Comparison of ENCODE assay signal across 9 cellular contexts in genomic region chr15:70014860-70015490, GRCh38.
DNase-seq lines count a peak whose midpoint lies in the region; ATAC-seq and TF ChIP-seq lines count a peak whose summit lies in the region.
"Had no signal": no experiment of that assay in that cellular context is flagged by ENCODE, and none has a peak within 500 bp of the region (broad histone marks: within the 10 kb centered on the region; RNA-seq: fewer than 3 reads in every experiment).

No MANE protein-coding gene starts in this region.

- ATAC-seq in GM19035 (IDR thresholded peaks at IDR 0.05; ENCODE audit: unreplicated experiment) (peak; percentile 82), HG02885 (IDR thresholded peaks at IDR 0.05; ENCODE audit: poor library complexity, unreplicated experiment) (peak; percentile 83), SK-N-SH treated with all-trans-retinoic acid at 6 μM for 48 hours (no peak)

- H3K4me1 ChIP-seq in BLaER1 (peaks cover 48% of the 10 kb centered on the region), tibial nerve (peaks cover 0 to 3% (median 0%) of the 10 kb centered on the region in 4 donors)

- peaks cover 6% of the 10 kb centered on the region for H3K27me3 Mint-ChIP-seq in glutamatergic neuron (ENCODE audit: unreplicated experiment)

- DNase-seq in RPMI8226 (peak; percentile 99), glutamatergic neuron (no peak), tibial nerve (ENCODE audit: low spot score in 2 of 2) (no peak), MG63 (no peak)
- DNase-seq: NCI-H187 treated with DMSO at 0.1 percent for 48 hours had no signal

- H3K27me3 ChIP-seq in BLaER1 (no peaks in the 10 kb centered on the region), tibial nerve (no peaks in the 10 kb centered on the region), MG63 (no peaks in the 10 kb centered on the region)

- peak overlapping the region; percentile 61 for H3K4me2 ChIP-seq in BLaER1

- no peak overlapping the region for H3K4me3 ChIP-seq in BLaER1
- no peak overlapping the region for H3K4me3 ChIP-seq in tibial nerve
- H3K4me3 ChIP-seq in MG63 = no peak overlapping the region

- peaks cover 4% of the 10 kb centered on the region for H3K36me3 Mint-ChIP-seq in glutamatergic neuron (ENCODE audit: unreplicated experiment)

- H3K36me3 ChIP-seq in BLaER1 (no peaks in the 10 kb centered on the region), tibial nerve (no peaks in the 10 kb centered on the region), MG63 (no peaks in the 10 kb centered on the region)

- no peak for TF ChIP-seq EP300 in tibial nerve (IDR thresholded peaks at IDR 0.05)

- H3K9me3 ChIP-seq in BLaER1 = peaks cover 9% of the 10 kb centered on the region
- H3K9me3 ChIP-seq in tibial nerve = peaks cover 0 to 9% (median 0%) of the 10 kb centered on the region in 4 donors
- H3K9me3 ChIP-seq in MG63 = no peaks in the 10 kb centered on the region

- TF ChIP-seq POLR2A in tibial nerve (IDR thresholded peaks at IDR 0.05) = no peak

- no peak overlapping the region for H3K27ac Mint-ChIP-seq in glutamatergic neuron (ENCODE audit: unreplicated experiment)

- WGBS in tibial nerve, 2 donors = 45 to 55% methylated on average over 9 of the region's 9 CpGs

- no peak overlapping the region for H3K9ac ChIP-seq in BLaER1

- peaks cover 32% of the 10 kb centered on the region for H3K4me1 Mint-ChIP-seq in glutamatergic neuron (ENCODE audit: low read depth, unreplicated experiment)

- H4K20me1 ChIP-seq in BLaER1 = no peaks in the 10 kb centered on the region

- TF ChIP-seq CTCF in glutamatergic neuron (IDR thresholded peaks at IDR 0.05; ENCODE audit: partially characterized antibody, unreplicated experiment) = no peak
- no peak for TF ChIP-seq CTCF in tibial nerve (IDR thresholded peaks at IDR 0.05)

- H3K4me3 Mint-ChIP-seq in glutamatergic neuron (ENCODE audit: unreplicated experiment) = no peak overlapping the region

- H3K27ac ChIP-seq in BLaER1 (0 out of 2 replicates have a peak overlapping the region, but pooled peaks have one; percentile 8), tibial nerve (peak overlapping the region in 1 of 4 donors; percentile 50)

- H3K9me3 Mint-ChIP-seq in glutamatergic neuron (ENCODE audit: unreplicated experiment) = peaks cover 6% of the 10 kb centered on the region

TF ChIP-seq in SK-N-SH treated with all-trans-retinoic acid at 6 μM for 48 hours, 23 proteins besides CTCF, POLR2A, EP300 and RAD21:
- TF ChIP-seq ZC3H10 (CRISPR knock-in tag; IDR thresholded peaks at IDR 0.05) (no peak), ESRRG (CRISPR knock-in tag; IDR thresholded peaks at IDR 0.05) (no peak), ZFP30 (CRISPR knock-in tag; IDR thresholded peaks at IDR 0.05) (no peak), CSDC2 (CRISPR knock-in tag; IDR thresholded peaks at IDR 0.05) (no peak), CSRNP3 (CRISPR knock-in tag; IDR thresholded peaks at IDR 0.05) (no peak), ZNF565 (CRISPR knock-in tag; conservative IDR thresholded peaks at IDR 0.05; ENCODE audit: low read depth) (no peak), ZNF70 (CRISPR knock-in tag; IDR thresholded peaks at IDR 0.05) (no peak)
